ENCODE assay signal across 13 cellular contexts in the genomic region with DNA sequence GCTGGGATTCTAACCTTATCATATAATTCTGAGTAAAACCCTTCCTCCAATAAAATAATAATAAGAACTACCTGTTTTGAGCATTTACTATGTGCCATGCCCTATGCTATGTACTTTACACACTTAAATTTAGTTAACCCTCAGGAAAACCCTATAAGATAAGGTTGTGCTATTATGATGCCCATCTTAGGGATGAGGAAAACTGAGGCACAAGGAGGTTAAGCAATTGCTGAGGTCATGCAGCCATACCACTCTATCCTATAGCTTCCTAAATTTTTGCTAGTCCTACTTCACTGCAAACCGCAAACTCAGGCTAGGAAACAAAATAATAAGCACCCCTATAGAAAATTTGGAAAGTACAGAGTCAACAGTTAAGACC. TPM values are rescaled to one million over a fixed set of nuclear protein-coding genes. Genes with fewer than 3 reads are reported as not detected.
DNase-seq lines count a peak whose midpoint lies in the region; ATAC-seq and TF ChIP-seq lines count a peak whose summit lies in the region.
"Had no signal": no experiment of that assay in that cellular context is flagged by ENCODE, and none has a peak within 500 bp of the region (broad histone marks: within the 10 kb centered on the region; RNA-seq: fewer than 3 reads in every experiment).

No MANE protein-coding gene starts in this region.

- intact Hi-C loops in MCF 10A (cut with micrococcal nuclease) = no loop called here
- intact Hi-C loops in mammary epithelial cell (cut with micrococcal nuclease) = no loop called here
- intact Hi-C loops in esophagus squamous epithelium (cut with DNase I) = no loop called here
- intact Hi-C loops in Caco-2 (cut with micrococcal nuclease; ENCODE audit: unreplicated experiment) = no loop called here

- H3K9me3 Mint-ChIP-seq in MCF 10A (ENCODE audit: unreplicated experiment) (no peaks in the 10 kb centered on the region), Caco-2 (ENCODE audit: unreplicated experiment) (no peaks in the 10 kb centered on the region)
- H3K9me3 Mint-ChIP-seq in stimulated activated naive CD8-positive, alpha-beta T cell treated with anti-CD3 and anti-CD28 coated beads, Interleukin-15, amount 100 ng/mL, for 72 hours = no peaks in the 10 kb centered on the region
- H3K9me3 Mint-ChIP-seq: activated T-cell treated with anti-CD3 and anti-CD28 coated beads, Interleukin-2, amount 50 U/mL, for 72 hours had no signal

- H3K4me3 Mint-ChIP-seq in MCF 10A (ENCODE audit: unreplicated experiment) = no peak overlapping the region
- H3K4me3 Mint-ChIP-seq in stimulated activated naive CD8-positive, alpha-beta T cell treated with anti-CD3 and anti-CD28 coated beads, Interleukin-15, amount 100 ng/mL, for 72 hours = peak overlapping the region in 1 of 2 donors; percentile 34
- no peak overlapping the region for H3K4me3 Mint-ChIP-seq in Caco-2 (ENCODE audit: unreplicated experiment)
- H3K4me3 Mint-ChIP-seq: activated T-cell treated with anti-CD3 and anti-CD28 coated beads, Interleukin-2, amount 50 U/mL, for 72 hours had no signal

- H3K4me3 ChIP-seq in mammary epithelial cell (replicated peaks in 1 of 3; ENCODE audit: insufficient read depth in 1 of 3, low read depth in 2 of 3, low read length in 3 of 3) = no peak overlapping the region
- no peak overlapping the region for H3K4me3 ChIP-seq in esophagus squamous epithelium
- H3K4me3 ChIP-seq in Caco-2 (ENCODE audit: low read depth, low read length) = no peak overlapping the region
- H3K4me3 ChIP-seq: vagina had no signal

- H3K27me3 ChIP-seq in mammary epithelial cell (ENCODE audit: insufficient read depth, low read length) (no peaks in the 10 kb centered on the region), esophagus squamous epithelium (no peaks in the 10 kb centered on the region), Caco-2 (replicated peaks; ENCODE audit: control insufficient read depth, insufficient read depth, low read length) (no peaks in the 10 kb centered on the region)
- H3K27me3 ChIP-seq: vagina had no signal

- H3K36me3 ChIP-seq in mammary epithelial cell (ENCODE audit: insufficient read depth, low read length) (no peaks in the 10 kb centered on the region), KOPT-K1 (ENCODE audit: insufficient read depth, low read length) (no peaks in the 10 kb centered on the region), esophagus squamous epithelium (no peaks in the 10 kb centered on the region), Caco-2 (ENCODE audit: control insufficient read depth, insufficient read depth, low read length) (no peaks in the 10 kb centered on the region)
- H3K36me3 ChIP-seq: vagina had no signal

- H2AFZ ChIP-seq in mammary epithelial cell (ENCODE audit: low read depth, low read length) = no peak overlapping the region

- no peak for TF ChIP-seq CTCF in MCF 10A (IDR thresholded peaks at IDR 0.05; ENCODE audit: unreplicated experiment)
- TF ChIP-seq CTCF in mammary epithelial cell (conservative IDR thresholded peaks at IDR 0.05 in 1 of 2, IDR thresholded peaks at IDR 0.05 in 1 of 2; ENCODE audit: extremely low read depth in 1 of 2, insufficient read depth in 1 of 2, low read depth in 1 of 2, low read length in 2 of 2) = no peak
- no peak for TF ChIP-seq CTCF in esophagus squamous epithelium (IDR thresholded peaks at IDR 0.05)
- no peak for TF ChIP-seq CTCF in Caco-2 (IDR thresholded peaks at IDR 0.05; ENCODE audit: insufficient read depth in 1 of 2, low read depth in 1 of 2, low read length in 1 of 2, severe bottlenecking in 1 of 2, unreplicated experiment in 1 of 2)

- dilution Hi-C loops in mammary epithelial cell (cut with HindIII; ENCODE audit: low sequenced_read_pairs) = no loop called here

- BruUV-seq in MCF 10A (replicated peaks; lab: Mats Ljungman, UMichigan) (no TSS peak), mammary epithelial cell (replicated peaks; lab: Mats Ljungman, UMichigan) (no TSS peak), Caco-2 (replicated peaks; lab: Mats Ljungman, UMichigan) (no TSS peak)

- H3K36me3 Mint-ChIP-seq in MCF 10A (ENCODE audit: insufficient read depth, unreplicated experiment) (peaks cover 6% of the 10 kb centered on the region), Caco-2 (ENCODE audit: insufficient read depth, unreplicated experiment) (no peaks in the 10 kb centered on the region)

- CTCF ChIA-PET in MCF 10A (lab: Yijun Ruan, JAX) = interaction anchor here (0.7 kb wide), 1 partner anchor 616 kb away, joined by 3 read pairs; no protein-coding TSS in a partner anchor
- CTCF ChIA-PET in mammary epithelial cell (lab: Charles Lee; ENCODE audit: low non-redundant PET) = no interaction called here
- CTCF ChIA-PET in Caco-2 (lab: Charles Lee) = no interaction called here

- WGBS in mammary epithelial cell (ENCODE audit: low coverage, missing lambda C conversion rate) = 92% methylated on average over 1 of the region's 1 CpG
- 43 to 67% methylated on average over 1 of the region's 1 CpG for WGBS in esophagus squamous epithelium, 2 donors

- no peak for DNase-seq in MCF 10A (ENCODE audit: unreplicated experiment)
- no peak for DNase-seq in mammary epithelial cell
- no peak for DNase-seq in esophagus squamous epithelium (lab: John Stamatoyannopoulos, UW)
- no peak for DNase-seq in stimulated activated naive CD8-positive, alpha-beta T cell treated with anti-CD3 and anti-CD28 coated beads, Interleukin-15, amount 100 ng/mL, for 72 hours
- DNase-seq in cerebellar nuclear complex (lab: John Stamatoyannopoulos, UW) = no peak
- DNase-seq in Caco-2 = no peak
- DNase-seq: activated CD4-positive, alpha-beta T cell treated with anti-CD3 and anti-CD28 coated beads, Interleukin-2, amount 50 U/mL, for 4 hours; nucleus accumbens; stimulated activated CD4-positive, alpha-beta T cell treated with anti-CD3 and anti-CD28 coated beads, Interleukin-4, amount 100 ng/mL, for 24 hours had no signal

- no peak for TF ChIP-seq POLR2A in esophagus squamous epithelium (IDR thresholded peaks at IDR 0.05)

- no peaks in the 10 kb centered on the region for H3K79me2 ChIP-seq in mammary epithelial cell (ENCODE audit: insufficient read depth, low read length)

- H3K4me1 ChIP-seq in mammary epithelial cell (ENCODE audit: insufficient read depth, low read length) (no peaks in the 10 kb centered on the region), esophagus squamous epithelium (peaks cover 0 to 26% (median 20%) of the 10 kb centered on the region in 3 donors), Caco-2 (no peaks in the 10 kb centered on the region)
- H3K4me1 ChIP-seq: vagina had no signal

- H3K9me3 ChIP-seq in mammary epithelial cell (replicated peaks; ENCODE audit: insufficient read depth, low read length) (no peaks in the 10 kb centered on the region), KOPT-K1 (ENCODE audit: insufficient read depth, low read length, poor library complexity, severe bottlenecking) (no peaks in the 10 kb centered on the region), esophagus squamous epithelium (no peaks in the 10 kb centered on the region), Caco-2 (no peaks in the 10 kb centered on the region)
- H3K9me3 ChIP-seq: vagina had no signal

- POLR2A ChIA-PET in MCF 10A (lab: Yijun Ruan, JAX) = interaction anchor here (1.3 to 2.1 kb wide), 2 partner anchors 46 to 49 kb away, joined by 3 to 6 read pairs; partner anchors contain the start of gene SIRT5
- POLR2A ChIA-PET in Caco-2 (lab: Charles Lee) = no interaction called here

- in situ Hi-C loops in mammary epithelial cell (cut with MboI; ENCODE audit: low sequenced_read_pairs in 2 of 2) = loop anchor here in 1 of 2 donors (25.0 kb wide), 1 partner anchor 614 kb away; no protein-coding TSS in a partner anchor

- no peak for ATAC-seq in stimulated activated naive CD8-positive, alpha-beta T cell treated with anti-CD3 and anti-CD28 coated beads, Interleukin-15, amount 100 ng/mL, for 72 hours
- ATAC-seq in HG02885 (IDR thresholded peaks at IDR 0.05; ENCODE audit: poor library complexity, unreplicated experiment) = no peak

- H4K20me1 ChIP-seq in mammary epithelial cell (ENCODE audit: insufficient read depth, low read length) = no peaks in the 10 kb centered on the region

- H3K27ac ChIP-seq in mammary epithelial cell (ENCODE audit: insufficient read depth, low read depth, low read length) (no peak overlapping the region), KOPT-K1 (ENCODE audit: low read depth, low read length, poor library complexity, severe bottlenecking) (peak overlapping the region; percentile 59), esophagus squamous epithelium (peak overlapping the region in 3 of 4 donors; percentile 52 to 80 (median 57))
- H3K27ac ChIP-seq: vagina had no signal

- H3K27ac Mint-ChIP-seq in MCF 10A (ENCODE audit: low read depth, unreplicated experiment) (peak overlapping the region; percentile 51), Caco-2 (ENCODE audit: unreplicated experiment) (no peak overlapping the region)
- H3K27ac Mint-ChIP-seq in stimulated activated naive CD8-positive, alpha-beta T cell treated with anti-CD3 and anti-CD28 coated beads, Interleukin-15, amount 100 ng/mL, for 72 hours = peak overlapping the region; percentile 79 to 86
- H3K27ac Mint-ChIP-seq: activated T-cell treated with anti-CD3 and anti-CD28 coated beads, Interleukin-2, amount 50 U/mL, for 72 hours had no signal

- H3K9ac ChIP-seq in mammary epithelial cell (ENCODE audit: insufficient read depth, low read length) = no peak overlapping the region

- H3K4me1 Mint-ChIP-seq in MCF 10A (ENCODE audit: insufficient read depth, unreplicated experiment) (peaks cover 12% of the 10 kb centered on the region), Caco-2 (ENCODE audit: low read depth, unreplicated experiment) (no peaks in the 10 kb centered on the region)
- H3K4me1 Mint-ChIP-seq in stimulated activated naive CD8-positive, alpha-beta T cell treated with anti-CD3 and anti-CD28 coated beads, Interleukin-15, amount 100 ng/mL, for 72 hours = peaks cover 17% of the 10 kb centered on the region

- H3K27me3 Mint-ChIP-seq in MCF 10A (ENCODE audit: insufficient read depth, unreplicated experiment) (no peaks in the 10 kb centered on the region), Caco-2 (ENCODE audit: insufficient read depth, unreplicated experiment) (no peaks in the 10 kb centered on the region)
- H3K27me3 Mint-ChIP-seq in stimulated activated naive CD8-positive, alpha-beta T cell treated with anti-CD3 and anti-CD28 coated beads, Interleukin-15, amount 100 ng/mL, for 72 hours = no peaks in the 10 kb centered on the region

- no peak overlapping the region for H3K4me2 ChIP-seq in mammary epithelial cell (ENCODE audit: insufficient read depth, low read depth, low read length)

RNA-seq across cellular contexts. Expression of gene GFOD1, which starts 38.9 kb away (rescaled TPM):
- total RNA-seq in MCF 10A (2022) = 7.1 and 9.5 TPM in 2 replicates
- total RNA-seq in mammary epithelial cell = 10 to 100 TPM; 12.3 to 37.3 TPM
- polyA plus RNA-seq in mammary epithelial cell = 5.3 TPM
- polyA minus RNA-seq in mammary epithelial cell = 9.5 TPM
- 10 to 100 TPM; 16.1 to 30.7 (median 22.9) TPM for total RNA-seq in esophagus squamous epithelium
- 0.65 and 0.84 TPM in 2 replicates for total RNA-seq in Caco-2 (2022)

RNA-seq across cellular contexts. Expression of gene SIRT5, which starts 48.1 kb away (rescaled TPM):
- total RNA-seq in MCF 10A (2022) (12.8 and 13.2 TPM in 2 replicates), mammary epithelial cell (10 to 100 TPM; 11.8 to 12.4 TPM), esophagus squamous epithelium (10 to 100 TPM in 1 of 4 donors, 1 to 10 TPM in 3; 4.1 to 10.7 (median 5.6) TPM), Caco-2 (2022) (17.9 and 19.0 TPM in 2 replicates)
- polyA plus RNA-seq in mammary epithelial cell = 5.1 TPM
- 2.3 TPM for polyA minus RNA-seq in mammary epithelial cell
